ENCODE assay signal across 1 cellular context in the genomic region with DNA sequence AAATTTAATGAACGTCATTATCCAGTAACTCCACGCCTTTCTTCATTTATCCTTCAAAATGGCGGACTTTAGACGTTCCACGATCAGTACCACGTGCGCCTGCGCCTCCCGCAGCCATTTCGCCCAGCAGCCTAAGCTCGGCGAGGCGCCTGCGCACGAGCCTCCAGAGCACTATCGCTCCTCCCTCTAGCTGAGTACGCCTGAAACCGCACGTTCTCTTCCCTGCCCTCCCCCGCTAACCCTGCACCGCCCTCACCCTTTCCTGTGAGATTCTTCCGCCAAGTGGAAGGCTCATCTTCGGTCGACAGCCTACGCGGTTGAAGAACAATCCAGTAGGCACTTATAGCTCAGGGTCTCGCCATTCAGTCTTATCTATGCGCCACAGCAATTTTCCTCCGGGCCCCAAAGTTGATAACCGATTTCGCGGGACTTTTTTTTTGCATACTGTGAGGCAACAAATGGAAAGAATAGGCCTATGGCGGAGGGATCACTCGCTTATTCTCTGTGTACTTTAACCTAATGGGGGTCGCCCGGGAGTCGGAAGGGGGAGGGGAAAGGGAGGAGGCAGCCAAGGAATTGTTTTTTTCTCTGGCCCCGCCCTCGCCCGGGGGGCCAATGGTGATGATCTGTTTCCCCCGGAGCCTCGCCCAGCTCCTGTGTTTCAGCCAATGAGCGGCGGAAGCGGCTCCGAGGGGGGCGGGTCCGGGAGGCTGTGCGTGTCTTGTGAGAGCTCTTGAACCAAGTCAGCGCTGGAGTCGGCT.
TF ChIP-seq lines count a peak whose summit lies in the region.

TSS of gene KDM3A (plus strand) at position 741 of the 761 bp plus-strand sequence. CDS start 677 bp downstream, outside the sequence.

TF ChIP-seq in A549, 52 proteins besides CTCF, POLR2A, EP300 and RAD21 (continued from another document):
- TF ChIP-seq, protein P1, sequence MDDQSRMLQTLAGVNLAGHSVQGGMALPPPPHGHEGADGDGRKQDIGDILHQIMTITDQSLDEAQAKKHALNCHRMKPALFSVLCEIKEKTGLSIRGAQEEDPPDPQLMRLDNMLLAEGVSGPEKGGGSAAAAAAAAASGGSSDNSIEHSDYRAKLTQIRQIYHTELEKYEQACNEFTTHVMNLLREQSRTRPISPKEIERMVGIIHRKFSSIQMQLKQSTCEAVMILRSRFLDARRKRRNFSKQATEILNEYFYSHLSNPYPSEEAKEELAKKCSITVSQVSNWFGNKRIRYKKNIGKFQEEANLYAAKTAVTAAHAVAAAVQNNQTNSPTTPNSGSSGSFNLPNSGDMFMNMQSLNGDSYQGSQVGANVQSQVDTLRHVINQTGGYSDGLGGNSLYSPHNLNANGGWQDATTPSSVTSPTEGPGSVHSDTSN (IDR thresholded peaks at IDR 0.05) = peak; percentile 81
- TF ChIP-seq CHD4 (IDR thresholded peaks at IDR 0.05; ENCODE audit: borderline replicate concordance) (no peak), EHMT2 (IDR thresholded peaks at IDR 0.05; ENCODE audit: low read depth) (no peak), RCOR1 (IDR thresholded peaks at IDR 0.05; ENCODE audit: low read depth, low read length) (no peak), FOSB (CRISPR knock-in tag; IDR thresholded peaks at IDR 0.05) (no peak), NFE2L2 (conservative IDR thresholded peaks at IDR 0.05; ENCODE audit: low read length) (no peak), CHD2 (IDR thresholded peaks at IDR 0.05; ENCODE audit: low read length, partially characterized antibody) (peak; percentile 88), SREBF2 (IDR thresholded peaks at IDR 0.05) (no peak), KDM1A (IDR thresholded peaks at IDR 0.05; ENCODE audit: low read depth) (no peak), NR3C1 (IDR thresholded peaks at IDR 0.05) (no peak), MAFK (IDR thresholded peaks at IDR 0.05; ENCODE audit: partially characterized antibody) (no peak), RARB (CRISPR knock-in tag; IDR thresholded peaks at IDR 0.05) (peak; percentile 92), KDM5A (IDR thresholded peaks at IDR 0.05) (no peak), TP53 (CRISPR knock-in tag; IDR thresholded peaks at IDR 0.05) (no peak), FOXS1 (CRISPR knock-in tag; IDR thresholded peaks at IDR 0.05) (no peak; the same call in 1 of the 2 replicates), NPAS2 (CRISPR knock-in tag; IDR thresholded peaks at IDR 0.05; ENCODE audit: borderline replicate concordance) (0 out of 2 replicates have a peak, but pooled peaks have one; percentile 9), BCL3 (IDR thresholded peaks at IDR 0.05) (no peak), GATA3 (IDR thresholded peaks at IDR 0.05; ENCODE audit: borderline replicate concordance) (peak; percentile 60; the same call in 1 of the 2 replicates), RNF2 (IDR thresholded peaks at IDR 0.05; ENCODE audit: borderline replicate concordance, low read depth) (peak; percentile 98; the same call in 1 of the 2 replicates), CEBPB (IDR thresholded peaks at IDR 0.05) (peak; percentile 88 to 90; a peak in 3 of 4 replicates), CBX2 (IDR thresholded peaks at IDR 0.05; ENCODE audit: borderline replicate concordance, low read depth) (no peak), JUNB (IDR thresholded peaks at IDR 0.05) (peak; percentile 28; the same call in 1 of the 2 replicates), FOSL2 (IDR thresholded peaks at IDR 0.05) (no peak), FOSL2 (CRISPR knock-in tag; IDR thresholded peaks at IDR 0.05) (no peak; the same call in 1 of the 2 replicates), ZC3H11A (IDR thresholded peaks at IDR 0.05) (no peak), ELK1 (IDR thresholded peaks at IDR 0.05; ENCODE audit: low read depth, low read length) (no peak), POLR2AphosphoS2 (conservative IDR thresholded peaks at IDR 0.05; ENCODE audit: low read length) (no peak)
- TF ChIP-seq, protein P2, sequence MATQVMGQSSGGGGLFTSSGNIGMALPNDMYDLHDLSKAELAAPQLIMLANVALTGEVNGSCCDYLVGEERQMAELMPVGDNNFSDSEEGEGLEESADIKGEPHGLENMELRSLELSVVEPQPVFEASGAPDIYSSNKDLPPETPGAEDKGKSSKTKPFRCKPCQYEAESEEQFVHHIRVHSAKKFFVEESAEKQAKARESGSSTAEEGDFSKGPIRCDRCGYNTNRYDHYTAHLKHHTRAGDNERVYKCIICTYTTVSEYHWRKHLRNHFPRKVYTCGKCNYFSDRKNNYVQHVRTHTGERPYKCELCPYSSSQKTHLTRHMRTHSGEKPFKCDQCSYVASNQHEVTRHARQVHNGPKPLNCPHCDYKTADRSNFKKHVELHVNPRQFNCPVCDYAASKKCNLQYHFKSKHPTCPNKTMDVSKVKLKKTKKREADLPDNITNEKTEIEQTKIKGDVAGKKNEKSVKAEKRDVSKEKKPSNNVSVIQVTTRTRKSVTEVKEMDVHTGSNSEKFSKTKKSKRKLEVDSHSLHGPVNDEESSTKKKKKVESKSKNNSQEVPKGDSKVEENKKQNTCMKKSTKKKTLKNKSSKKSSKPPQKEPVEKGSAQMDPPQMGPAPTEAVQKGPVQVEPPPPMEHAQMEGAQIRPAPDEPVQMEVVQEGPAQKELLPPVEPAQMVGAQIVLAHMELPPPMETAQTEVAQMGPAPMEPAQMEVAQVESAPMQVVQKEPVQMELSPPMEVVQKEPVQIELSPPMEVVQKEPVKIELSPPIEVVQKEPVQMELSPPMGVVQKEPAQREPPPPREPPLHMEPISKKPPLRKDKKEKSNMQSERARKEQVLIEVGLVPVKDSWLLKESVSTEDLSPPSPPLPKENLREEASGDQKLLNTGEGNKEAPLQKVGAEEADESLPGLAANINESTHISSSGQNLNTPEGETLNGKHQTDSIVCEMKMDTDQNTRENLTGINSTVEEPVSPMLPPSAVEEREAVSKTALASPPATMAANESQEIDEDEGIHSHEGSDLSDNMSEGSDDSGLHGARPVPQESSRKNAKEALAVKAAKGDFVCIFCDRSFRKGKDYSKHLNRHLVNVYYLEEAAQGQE (IDR thresholded peaks at IDR 0.05) = no peak
- TF ChIP-seq, protein P3, sequence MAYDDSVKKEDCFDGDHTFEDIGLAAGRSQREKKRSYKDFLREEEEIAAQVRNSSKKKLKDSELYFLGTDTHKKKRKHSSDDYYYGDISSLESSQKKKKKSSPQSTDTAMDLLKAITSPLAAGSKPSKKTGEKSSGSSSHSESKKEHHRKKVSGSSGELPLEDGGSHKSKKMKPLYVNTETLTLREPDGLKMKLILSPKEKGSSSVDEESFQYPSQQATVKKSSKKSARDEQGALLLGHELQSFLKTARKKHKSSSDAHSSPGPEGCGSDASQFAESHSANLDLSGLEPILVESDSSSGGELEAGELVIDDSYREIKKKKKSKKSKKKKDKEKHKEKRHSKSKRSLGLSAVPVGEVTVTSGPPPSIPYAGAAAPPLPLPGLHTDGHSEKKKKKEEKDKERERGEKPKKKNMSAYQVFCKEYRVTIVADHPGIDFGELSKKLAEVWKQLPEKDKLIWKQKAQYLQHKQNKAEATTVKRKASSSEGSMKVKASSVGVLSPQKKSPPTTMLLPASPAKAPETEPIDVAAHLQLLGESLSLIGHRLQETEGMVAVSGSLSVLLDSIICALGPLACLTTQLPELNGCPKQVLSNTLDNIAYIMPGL (CRISPR knock-in tag; IDR thresholded peaks at IDR 0.05; ENCODE audit: borderline replicate concordance) = peak; percentile 83; the same call in 1 of the 2 replicates
- TF ChIP-seq, protein P4, sequence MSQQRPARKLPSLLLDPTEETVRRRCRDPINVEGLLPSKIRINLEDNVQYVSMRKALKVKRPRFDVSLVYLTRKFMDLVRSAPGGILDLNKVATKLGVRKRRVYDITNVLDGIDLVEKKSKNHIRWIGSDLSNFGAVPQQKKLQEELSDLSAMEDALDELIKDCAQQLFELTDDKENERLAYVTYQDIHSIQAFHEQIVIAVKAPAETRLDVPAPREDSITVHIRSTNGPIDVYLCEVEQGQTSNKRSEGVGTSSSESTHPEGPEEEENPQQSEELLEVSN (IDR thresholded peaks at IDR 0.05; ENCODE audit: borderline replicate concordance, low read depth) = peak; percentile 99
- TF ChIP-seq, protein P5, sequence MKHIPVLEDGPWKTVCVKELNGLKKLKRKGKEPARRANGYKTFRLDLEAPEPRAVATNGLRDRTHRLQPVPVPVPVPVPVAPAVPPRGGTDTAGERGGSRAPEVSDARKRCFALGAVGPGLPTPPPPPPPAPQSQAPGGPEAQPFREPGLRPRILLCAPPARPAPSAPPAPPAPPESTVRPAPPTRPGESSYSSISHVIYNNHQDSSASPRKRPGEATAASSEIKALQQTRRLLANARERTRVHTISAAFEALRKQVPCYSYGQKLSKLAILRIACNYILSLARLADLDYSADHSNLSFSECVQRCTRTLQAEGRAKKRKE (CRISPR knock-in tag; IDR thresholded peaks at IDR 0.05; ENCODE audit: low read depth) = 0 out of 2 replicates have a peak, but pooled peaks have one; percentile 67
- TF ChIP-seq, protein P6, sequence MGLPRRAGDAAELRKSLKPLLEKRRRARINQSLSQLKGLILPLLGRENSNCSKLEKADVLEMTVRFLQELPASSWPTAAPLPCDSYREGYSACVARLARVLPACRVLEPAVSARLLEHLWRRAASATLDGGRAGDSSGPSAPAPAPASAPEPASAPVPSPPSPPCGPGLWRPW (IDR thresholded peaks at IDR 0.05) = 0 out of 2 replicates have a peak, but pooled peaks have one; percentile 29
